In genomic region chr6:161545741-161546140, GRCh38 we compare ENCODE assay signal across 23 cellular contexts.
"Had no signal": no experiment of that assay in that cellular context is flagged by ENCODE, and none has a peak within 500 bp of the region (broad histone marks: within the 10 kb centered on the region; RNA-seq: fewer than 3 reads in every experiment).

No MANE protein-coding gene starts in this region.

- H3K27ac Mint-ChIP-seq: immature natural killer cell; natural killer cell; stimulated activated memory B cell treated with anti-CD40 and anti-IgM and Interleukin-4, amounts not matched to agents 10 μg/mL and 1 μg/mL and 100 μg/mL, for 72 hours; type B pancreatic cell had no signal

- H3K9me3 Mint-ChIP-seq: immature natural killer cell had no signal

- H3K4me1 ChIP-seq: lower lobe of right lung, psoas muscle, sigmoid colon, spleen, testis, tibial artery had no signal

- H3K27ac ChIP-seq: dorsolateral prefrontal cortex, lower lobe of right lung, ovary, psoas muscle, sigmoid colon, spleen, testis, tibial artery had no signal

- H3K36me3 Mint-ChIP-seq: immature natural killer cell; natural killer cell; stimulated activated memory B cell treated with anti-CD40 and anti-IgM and Interleukin-4, amounts not matched to agents 10 μg/mL and 1 μg/mL and 100 μg/mL, for 72 hours; type B pancreatic cell had no signal

- H3K9me3 ChIP-seq: lower lobe of right lung, ovary, psoas muscle, sigmoid colon, spleen, testis, tibial artery had no signal

- H3K4me3 ChIP-seq: dorsolateral prefrontal cortex, lower lobe of right lung, ovary, psoas muscle, sigmoid colon, spleen, testis, tibial artery had no signal

- H3K36me3 ChIP-seq: lower lobe of right lung, ovary, sigmoid colon, spleen, tibial artery had no signal

- H3K27me3 Mint-ChIP-seq: stimulated activated memory B cell treated with anti-CD40 and anti-IgM and Interleukin-4, amounts not matched to agents 10 μg/mL and 1 μg/mL and 100 μg/mL, for 72 hours; type B pancreatic cell had no signal

- ATAC-seq: left ventricle myocardium superior; lower lobe of right lung; natural killer cell; psoas muscle; right cardiac atrium; stimulated activated memory B cell treated with anti-CD40 and anti-IgM and Interleukin-4, amounts not matched to agents 10 μg/mL and 1 μg/mL and 100 μg/mL, for 72 hours; stimulated activated naive CD8-positive, alpha-beta T cell treated with anti-CD3 and anti-CD28 coated beads, Interleukin-15, Interleukin-2, amounts not matched to agents 100 U/mL and 50 U/mL, for 24 hours had no signal

- H3K4me1 Mint-ChIP-seq: immature natural killer cell; natural killer cell; stimulated activated memory B cell treated with anti-CD40 and anti-IgM and Interleukin-4, amounts not matched to agents 10 μg/mL and 1 μg/mL and 100 μg/mL, for 72 hours had no signal

- H3K27me3 ChIP-seq: dorsolateral prefrontal cortex, ovary, sigmoid colon, spleen, testis, tibial artery had no signal

- FAIRE-seq: frontal cortex, keratinocyte had no signal

- H3K4me3 Mint-ChIP-seq: immature natural killer cell; natural killer cell; stimulated activated memory B cell treated with anti-CD40 and anti-IgM and Interleukin-4, amounts not matched to agents 10 μg/mL and 1 μg/mL and 100 μg/mL, for 72 hours; type B pancreatic cell had no signal

- DNase-seq: dorsolateral prefrontal cortex; effector CD4-positive, alpha-beta T cell; hypothalamus; immature natural killer cell; left ventricle myocardium superior; lower lobe of right lung; natural killer cell; occipital lobe; ovary; posterior cingulate gyrus; psoas muscle; right cardiac atrium; sigmoid colon; spleen; stimulated activated CD4-positive, alpha-beta T cell treated with anti-CD3 and anti-CD28 coated beads, Interleukin-4, amount 100 ng/mL, for 4 hours; stimulated activated naive CD8-positive, alpha-beta T cell treated with anti-CD3 and anti-CD28 coated beads, Interleukin-15, Interleukin-2, amounts not matched to agents 100 U/mL and 50 U/mL, for 24 hours; substantia nigra; testis; tibial artery had no signal
